In genomic region chr6:136744889-136745288, GRCh38 we compare ENCODE assay signal across 1 cellular context.
TF ChIP-seq lines count a peak whose summit lies in the region.

No MANE protein-coding gene starts in this region.

TF ChIP-seq in K562, 482 proteins besides CTCF, POLR2A, EP300 and RAD21 (continued from another document):
- TF ChIP-seq EWSR1 (IDR thresholded peaks at IDR 0.05; ENCODE audit: borderline replicate concordance, low read depth, partially characterized antibody) (no peak), POLR2AphosphoS5 (IDR thresholded peaks at IDR 0.05; ENCODE audit: control insufficient read depth, insufficient read depth, low read depth, low read length) (no peak), PYGO2 (tag; IDR thresholded peaks at IDR 0.05) (no peak), POLR2G (IDR thresholded peaks at IDR 0.05; ENCODE audit: low read depth, low read length) (no peak), SAFB (IDR thresholded peaks at IDR 0.05; ENCODE audit: borderline replicate concordance, low read depth, low read length) (no peak), HBP1 (CRISPR knock-in tag; IDR thresholded peaks at IDR 0.05) (no peak)
